In genomic region chr15:95935852-95936251, GRCh38 we compare ENCODE assay signal across 6 cellular contexts.
"Had no signal": no experiment of that assay in that cellular context is flagged by ENCODE, and none has a peak within 500 bp of the region (broad histone marks: within the 10 kb centered on the region; RNA-seq: fewer than 3 reads in every experiment).

No MANE protein-coding gene starts in this region.

- H3K27ac ChIP-seq: HL-60 had no signal

- ATAC-seq: GM23338, HepG2 had no signal

- H3K4me3 ChIP-seq: GM23338 had no signal

- DNase-seq: H9, HCEC 1CT, KBM-7 had no signal
